Comparison of ENCODE assay signal across 22 cellular contexts in the genomic region with DNA sequence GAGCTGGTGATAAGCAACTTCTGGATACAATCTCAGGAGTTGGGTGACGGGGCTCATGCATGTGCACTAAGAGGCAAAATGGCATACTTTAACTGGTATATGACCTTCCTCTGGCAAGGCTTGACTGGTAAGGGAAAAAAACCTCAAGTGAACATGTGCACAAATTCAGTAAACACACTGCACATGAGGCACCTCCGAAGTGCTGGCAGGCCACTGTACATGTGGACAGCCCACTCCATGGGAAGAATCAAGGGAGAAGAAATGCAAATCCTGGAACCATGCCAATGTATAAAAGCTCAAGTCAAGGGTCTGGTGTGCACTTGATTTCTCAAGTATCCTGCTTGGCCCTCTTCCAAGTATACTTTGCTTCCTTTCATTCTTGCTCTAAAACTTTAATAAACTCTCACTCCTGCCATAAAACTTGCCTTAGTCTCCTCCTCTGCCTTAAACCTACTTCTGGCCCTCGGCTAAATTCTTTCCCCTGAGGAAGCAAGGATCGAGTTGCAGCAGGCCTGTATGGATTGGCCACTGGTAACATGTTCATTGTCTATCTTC.
A peak's percentile ranks its signal among the peaks of the same experiment; 100 is the strongest.
DNase-seq lines count a peak whose midpoint lies in the region; ATAC-seq and TF ChIP-seq lines count a peak whose summit lies in the region.
"Had no signal": no experiment of that assay in that cellular context is flagged by ENCODE, and none has a peak within 500 bp of the region (broad histone marks: within the 10 kb centered on the region; RNA-seq: fewer than 3 reads in every experiment).

No MANE protein-coding gene starts in this region.

- H3K27ac ChIP-seq in lower lobe of right lung, result no peak overlapping the region
- H3K27ac ChIP-seq: 22Rv1, ascending aorta, gastrocnemius medialis, KMS-11, neutrophil, skin epidermis, thoracic aorta had no signal

- no peaks in the 10 kb centered on the region for H3K27me3 ChIP-seq in lower lobe of right lung (ENCODE audit: low read depth)
- H3K27me3 ChIP-seq: ascending aorta, gastrocnemius medialis, neutrophil had no signal

- no peak overlapping the region for H3K4me3 ChIP-seq in lower lobe of right lung
- H3K4me3 ChIP-seq: ascending aorta, gastrocnemius medialis, skin epidermis, thoracic aorta had no signal

- CTCF ChIA-PET in HEK293T (lab: Yijun Ruan, JAX), result no interaction called here

- TF ChIP-seq CTCF in lower lobe of right lung (IDR thresholded peaks at IDR 0.05), result no peak

- POLR2A ChIA-PET in HEK293T (lab: Yijun Ruan, JAX), result interaction anchor here (0.6 kb wide), 1 partner anchor 437 kb away, joined by 5 read pairs; no protein-coding TSS in a partner anchor

- DNase-seq in DMS 273 (lab: John Stamatoyannopoulos, UW; ENCODE audit: unreplicated experiment), result peak; percentile 35
- no peak for DNase-seq in DMS 273 treated with DMSO at 0.1 percent for 48 hours (lab: John Stamatoyannopoulos, UW)
- DNase-seq in NCI-H128 (lab: John Stamatoyannopoulos, UW; ENCODE audit: unreplicated experiment), result peak; percentile 44
- DNase-seq in RPMI7951 (ENCODE audit: low read depth), result peak; percentile 40
- DNase-seq in lower lobe of right lung, result no peak
- no peak for DNase-seq in CD1c-positive myeloid dendritic cell (ENCODE audit: extremely low spot score)
- no peak for DNase-seq in HEK293T (ENCODE audit: extremely low spot score)
- DNase-seq: activated CD4-positive, alpha-beta T cell treated with anti-CD3 and anti-CD28 coated beads for 48 hours; activated CD8-positive, alpha-beta memory T cell treated with anti-CD3 and anti-CD28 coated beads, Interleukin-2, amount 10 ng/mL, durations not matched to agents 7 days and 5 days; gastrocnemius medialis; mammary epithelial cell; NCI-H2081; stimulated activated naive B cell treated with anti-CD40 and anti-IgM and Interleukin-4, amounts not matched to agents 10 μg/mL and 1 μg/mL and 100 μg/mL, for 72 hours; T-helper 17 cell had no signal

- H3K36me3 ChIP-seq in lower lobe of right lung, result no peaks in the 10 kb centered on the region
- H3K36me3 ChIP-seq: ascending aorta, gastrocnemius medialis, neutrophil, thoracic aorta had no signal

- ATAC-seq in lower lobe of right lung, result peak; percentile 32 to 62
- ATAC-seq in activated CD4-positive, CD25-positive, alpha-beta regulatory T cell treated with anti-CD3 and anti-CD28 coated beads, Interleukin-2, amount 50 U/mL, for 24 hours, result no peak
- ATAC-seq: activated CD8-positive, alpha-beta memory T cell treated with anti-CD3 and anti-CD28 coated beads, Interleukin-2, amount 10 ng/mL, durations not matched to agents 7 days and 5 days; gastrocnemius medialis; Panc1; stimulated activated naive B cell treated with anti-CD40 and anti-IgM and Interleukin-4, amounts not matched to agents 10 μg/mL and 1 μg/mL and 100 μg/mL, for 72 hours; T-helper 17 cell had no signal

- H3K9me3 ChIP-seq in lower lobe of right lung, result no peaks in the 10 kb centered on the region
- H3K9me3 ChIP-seq: ascending aorta, gastrocnemius medialis, neutrophil had no signal

- intact Hi-C loops in lower lobe of right lung (cut with DNase I), result no loop called here

- no peaks in the 10 kb centered on the region for H3K4me1 ChIP-seq in lower lobe of right lung
- H3K4me1 ChIP-seq: ascending aorta, gastrocnemius medialis had no signal

TF ChIP-seq in HEK293T, 16 proteins besides CTCF, POLR2A, EP300 and RAD21:
- TF ChIP-seq ZNF384 (IDR thresholded peaks at IDR 0.05), result no peak

Comparison
In these comparisons a context has a peak if more than half of its experiments do, and no peak if none do; other contexts are left out.
1. DNase-seq: peak in DMS 273 (single experiment), NCI-H128 (single experiment) and RPMI7951 (single experiment); none in DMS 273 treated with DMSO at 0.1 percent for 48 hours (single experiment), lower lobe of right lung (single experiment), CD1c-positive myeloid dendritic cell (single experiment) and HEK293T (single experiment).
2. ATAC-seq: peak in lower lobe of right lung (2 of 2); none in activated CD4-positive, CD25-positive, alpha-beta regulatory T cell treated with anti-CD3 and anti-CD28 coated beads, Interleukin-2, amount 50 U/mL, for 24 hours (0 of 2).